22 cellular contexts compared by ENCODE assay signal in the genomic region with DNA sequence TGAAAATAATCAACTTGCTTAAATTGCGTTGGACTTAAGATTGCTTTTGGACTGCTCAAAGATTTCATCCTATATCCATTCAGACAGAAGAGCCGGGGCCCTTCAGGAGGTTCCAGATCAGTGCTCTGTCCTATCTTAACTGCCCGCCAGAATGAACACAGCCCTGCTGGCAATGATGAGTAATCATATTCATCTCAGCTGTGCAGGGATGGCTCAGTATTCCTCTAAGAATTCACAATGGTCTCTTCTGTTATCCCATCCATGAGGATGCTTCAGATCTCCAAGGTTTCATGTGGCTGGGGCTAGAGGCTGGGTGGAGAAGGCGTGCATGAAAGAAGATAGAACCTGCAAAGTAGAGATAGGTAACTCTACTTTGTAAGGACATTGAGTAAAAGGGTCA.
DNase-seq lines count a peak whose midpoint lies in the region; ATAC-seq and TF ChIP-seq lines count a peak whose summit lies in the region.
"Had no signal": no experiment of that assay in that cellular context is flagged by ENCODE, and none has a peak within 500 bp of the region (broad histone marks: within the 10 kb centered on the region; RNA-seq: fewer than 3 reads in every experiment).

No MANE protein-coding gene starts in this region.

- peak; percentile 22 for ATAC-seq in mucosa of descending colon
- no peak for ATAC-seq in GM21619 (IDR thresholded peaks at IDR 0.05; ENCODE audit: unreplicated experiment)
- ATAC-seq in GM18511 (IDR thresholded peaks at IDR 0.05; ENCODE audit: unreplicated experiment): no peak
- ATAC-seq: HCT116, Right ventricle myocardium inferior had no signal

- TF ChIP-seq CTCF in endodermal cell (conservative IDR thresholded peaks at IDR 0.05) (no peak), mucosa of descending colon (IDR thresholded peaks at IDR 0.05) (no peak), mesothelial cell of epicardium (IDR thresholded peaks at IDR 0.05; ENCODE audit: unreplicated experiment) (no peak)

- no peak overlapping the region for H3K4me3 ChIP-seq in endodermal cell (ENCODE audit: low read length)
- no peak overlapping the region for H3K4me3 ChIP-seq in mucosa of descending colon
- H3K4me3 ChIP-seq in skin epidermis: no peak overlapping the region
- H3K4me3 ChIP-seq: Peyer's patch had no signal

- H3K9me3 Mint-ChIP-seq in endodermal cell (no peaks in the 10 kb centered on the region), mesothelial cell of epicardium (no peaks in the 10 kb centered on the region)

- WGBS in endodermal cell (ENCODE audit: insufficient coverage in 1 of 2, insufficient read length in 1 of 2), 2 experiments: 85 to 100% methylated on average over 3 to 4 of the region's 4 CpGs

- DNase-seq in COLO829 (ENCODE audit: low spot score): peak; percentile 83
- DNase-seq in endodermal cell: no peak
- no peak for DNase-seq in mucosa of descending colon
- no peak for DNase-seq in hepatic stellate cell (ENCODE audit: low spot score)
- DNase-seq in mesothelial cell of epicardium (ENCODE audit: low spot score in 2 of 2, unreplicated experiment in 2 of 2): no peak
- DNase-seq: AML-193, DND-41, GOT3, MM.1S, NCI-H1092, NCI-H146, NCI-H2029 treated with DMSO at 0.1 percent for 48 hours, NCI-H2171 treated with DMSO at 0.1 percent for 48 hours, NCI-H446 treated with DMSO at 0.1 percent for 48 hours, Peyer's patch had no signal

- H3K4me1 ChIP-seq in endodermal cell (ENCODE audit: control insufficient read depth, insufficient read depth, low read length) (peaks cover 3% of the 10 kb centered on the region), mucosa of descending colon (ENCODE audit: low read depth) (peaks cover 12% of the 10 kb centered on the region)

- H3K4me1 Mint-ChIP-seq in endodermal cell (no peaks in the 10 kb centered on the region), mesothelial cell of epicardium (peaks cover 22% of the 10 kb centered on the region)

- no peaks in the 10 kb centered on the region for H3K27me3 ChIP-seq in endodermal cell (ENCODE audit: control insufficient read depth, insufficient read depth, low read length, poor library complexity, severe bottlenecking)
- H3K27me3 ChIP-seq: Peyer's patch had no signal

- intact Hi-C loops in mucosa of descending colon (cut with DNase I, micrococcal nuclease): no loop called here

- H3K27ac ChIP-seq in endodermal cell (ENCODE audit: low read depth, low read length) (peak overlapping the region; percentile 80), skin epidermis (peak overlapping the region in 12 of 21 experiments; percentile 2 to 56 (median 30))
- H3K27ac ChIP-seq: 22Rv1, C4-2B, Peyer's patch had no signal

- H3K9ac ChIP-seq in endodermal cell (ENCODE audit: extremely low read depth, low read length, poor library complexity, severe bottlenecking): no peak overlapping the region

- H3K4me3 Mint-ChIP-seq in endodermal cell: no peak overlapping the region
- no peak overlapping the region for H3K4me3 Mint-ChIP-seq in mesothelial cell of epicardium

- no peaks in the 10 kb centered on the region for H3K36me3 Mint-ChIP-seq in endodermal cell (ENCODE audit: low read depth)
- no peaks in the 10 kb centered on the region for H3K36me3 Mint-ChIP-seq in mesothelial cell of epicardium

- H3K27ac Mint-ChIP-seq in endodermal cell: no peak overlapping the region
- H3K27ac Mint-ChIP-seq in mesothelial cell of epicardium: no peak overlapping the region

- H3K9me3 ChIP-seq in endodermal cell (ENCODE audit: control insufficient read depth, low read length) (no peaks in the 10 kb centered on the region), mucosa of descending colon (no peaks in the 10 kb centered on the region)
- H3K9me3 ChIP-seq: Peyer's patch had no signal

- no peaks in the 10 kb centered on the region for H3K36me3 ChIP-seq in endodermal cell (ENCODE audit: control insufficient read depth, insufficient read depth, low read length)
- no peaks in the 10 kb centered on the region for H3K36me3 ChIP-seq in mucosa of descending colon (ENCODE audit: low read depth)
- H3K36me3 ChIP-seq: Peyer's patch had no signal

- H3K27me3 Mint-ChIP-seq in endodermal cell (ENCODE audit: insufficient read depth) (no peaks in the 10 kb centered on the region), mesothelial cell of epicardium (ENCODE audit: low read depth) (no peaks in the 10 kb centered on the region)
